In the genomic region with DNA sequence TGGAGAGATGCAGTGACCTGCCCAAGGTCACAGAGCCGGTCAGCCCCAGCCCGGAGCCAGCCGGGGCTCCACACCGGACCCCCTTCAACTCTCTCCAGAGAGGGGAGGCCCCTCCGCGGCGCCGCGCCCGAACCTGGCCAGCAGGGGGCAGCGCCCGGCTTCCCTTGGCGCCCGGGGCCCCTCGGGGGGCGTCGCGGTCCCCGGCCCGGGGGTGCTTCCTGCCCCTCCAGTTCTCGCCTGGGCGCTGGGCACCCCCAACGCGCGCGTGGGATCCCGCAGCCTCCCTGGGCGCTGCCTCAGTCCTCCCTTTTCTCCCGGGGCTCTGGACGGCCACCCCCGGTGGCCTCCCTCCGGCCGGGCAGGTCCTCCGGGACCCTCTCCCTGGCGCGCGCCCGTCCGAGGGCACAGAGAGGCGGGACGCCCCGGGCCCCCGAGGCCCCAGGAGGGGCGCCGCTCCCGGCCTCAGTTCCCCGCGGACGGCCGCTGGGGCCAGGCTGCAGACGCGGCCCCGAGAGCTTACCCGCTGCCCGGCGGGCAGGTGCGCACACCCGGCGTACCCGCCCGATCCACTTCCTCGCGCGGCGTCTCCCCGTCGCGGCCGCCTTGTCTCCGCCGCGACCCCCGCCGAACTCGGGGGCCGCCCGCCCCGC, we compare ENCODE assay signal across 8 cellular contexts. TPM values are rescaled to one million over a fixed set of nuclear protein-coding genes. Genes with fewer than 3 reads are reported as not detected.
A peak's percentile ranks its signal among the peaks of the same experiment; 100 is the strongest.
DNase-seq lines count a peak whose midpoint lies in the region; TF ChIP-seq lines count a peak whose summit lies in the region.

No MANE protein-coding gene starts in this region.

- no peak overlapping the region for H3K27ac ChIP-seq in WERI-Rb-1
- no peak overlapping the region for H3K27ac ChIP-seq in effector memory CD4-positive, alpha-beta T cell (ENCODE audit: insufficient read depth, low read length, poor library complexity, severe bottlenecking)

- DNase-seq in NCI-H2227 (lab: John Stamatoyannopoulos, UW; ENCODE audit: unreplicated experiment) (peak; percentile 67), NCI-H2227 treated with DMSO at 0.1 percent for 48 hours (lab: John Stamatoyannopoulos, UW) (no peak), WERI-Rb-1 (peak; percentile 40), neural crest cell (ENCODE audit: low read depth, low spot score) (peak; percentile 43), epidermal melanocyte (ENCODE audit: insufficient read length, low spot score) (no peak), anterior cingulate cortex (lab: John Stamatoyannopoulos, UW) (no peak), hypothalamus (lab: John Stamatoyannopoulos, UW) (no peak)
- DNase-seq in effector memory CD4-positive, alpha-beta T cell = peak in 2 of 3 donors; percentile 0 to 3

- peaks cover 84% of the 10 kb centered on the region for H3K27me3 Mint-ChIP-seq in neural crest cell (ENCODE audit: low read depth)

- peaks cover 14% of the 10 kb centered on the region for H3K4me1 Mint-ChIP-seq in neural crest cell

- H3K27ac Mint-ChIP-seq in neural crest cell (ENCODE audit: unreplicated experiment) = no peak overlapping the region

- H3K4me3 Mint-ChIP-seq in neural crest cell = no peak overlapping the region

- no peaks in the 10 kb centered on the region for H3K36me3 Mint-ChIP-seq in neural crest cell (ENCODE audit: low read depth)

- peaks cover 13% of the 10 kb centered on the region for H3K4me1 ChIP-seq in effector memory CD4-positive, alpha-beta T cell (ENCODE audit: control insufficient read depth, insufficient read depth, low read length, poor library complexity, severe bottlenecking)

- H3K9me3 Mint-ChIP-seq in neural crest cell = no peaks in the 10 kb centered on the region

- no peaks in the 10 kb centered on the region for H3K36me3 ChIP-seq in WERI-Rb-1
- no peaks in the 10 kb centered on the region for H3K36me3 ChIP-seq in effector memory CD4-positive, alpha-beta T cell (ENCODE audit: control insufficient read depth, insufficient read depth, low read length)

- H3K9me3 ChIP-seq in WERI-Rb-1 (ENCODE audit: severe bottlenecking) = no peaks in the 10 kb centered on the region
- no peaks in the 10 kb centered on the region for H3K9me3 ChIP-seq in effector memory CD4-positive, alpha-beta T cell (ENCODE audit: control insufficient read depth, low read length)

- peak; percentile 80 for TF ChIP-seq CTCF in WERI-Rb-1 (IDR thresholded peaks at IDR 0.05; ENCODE audit: low read depth, low read length)
- TF ChIP-seq CTCF in neural crest cell (conservative IDR thresholded peaks at IDR 0.05) = peak; percentile 87

- H3K27me3 ChIP-seq in WERI-Rb-1 (ENCODE audit: insufficient read depth, low read depth, severe bottlenecking) = peaks cover 17% of the 10 kb centered on the region
- peaks cover 24% of the 10 kb centered on the region for H3K27me3 ChIP-seq in effector memory CD4-positive, alpha-beta T cell (replicated peaks; ENCODE audit: control insufficient read depth, insufficient read depth, low read length, poor library complexity, severe bottlenecking)

- peak overlapping the region; percentile 52 for H3K4me3 ChIP-seq in WERI-Rb-1 (ENCODE audit: low read depth, low read length)
- peak overlapping the region; percentile 42 for H3K4me3 ChIP-seq in effector memory CD4-positive, alpha-beta T cell (ENCODE audit: insufficient read depth, low read depth, low read length, poor library complexity, severe bottlenecking)

RNA-seq across cellular contexts. Expression of gene HTR1D, which starts 0.4 kb away (rescaled TPM):
- total RNA-seq in neural crest cell = not detected in 2 replicates

RNA-seq across cellular contexts. Expression of gene LUZP1, which starts 48.2 kb away (rescaled TPM):
- 31.3 and 31.4 TPM in 2 replicates for total RNA-seq in neural crest cell

Comparison
In these comparisons a context has a peak if more than half of its experiments do, and no peak if none do; other contexts are left out.
1. DNase-seq: peak in NCI-H2227 (single experiment), WERI-Rb-1 (single experiment), effector memory CD4-positive, alpha-beta T cell (2 of 3) and neural crest cell (single experiment); none in NCI-H2227 treated with DMSO at 0.1 percent for 48 hours (single experiment), epidermal melanocyte (single experiment), anterior cingulate cortex (0 of 58) and hypothalamus (0 of 51).